Comparison of ENCODE assay signal across 23 cellular contexts in genomic region chr6:153804755-153805330, GRCh38.
DNase-seq lines count a peak whose midpoint lies in the region; ATAC-seq, FAIRE-seq and TF ChIP-seq lines count a peak whose summit lies in the region.
"Had no signal": no experiment of that assay in that cellular context is flagged by ENCODE, and none has a peak within 500 bp of the region (broad histone marks: within the 10 kb centered on the region; RNA-seq: fewer than 3 reads in every experiment).

No MANE protein-coding gene starts in this region.

- H3K27me3 Mint-ChIP-seq in progenitor cell of endocrine pancreas: no peaks in the 10 kb centered on the region

- no peak for DNase-seq in HepG2 (ENCODE audit: low spot score)
- DNase-seq in right lobe of liver: no peak
- peak; percentile 97 for DNase-seq in NCI-H1105 treated with DMSO at 0.1 percent for 48 hours (lab: John Stamatoyannopoulos, UW)
- DNase-seq in NCI-H510A treated with DMSO at 0.1 percent for 48 hours (lab: John Stamatoyannopoulos, UW): peak; percentile 31
- peak; percentile 27 to 29 for DNase-seq in thyroid gland
- no peak for DNase-seq in HuH-7 (ENCODE audit: low spot score)
- DNase-seq in progenitor cell of endocrine pancreas (ENCODE audit: low spot score, unreplicated experiment): no peak
- DNase-seq: AML-193; CD4-positive, alpha-beta T cell; DND-41; NCI-H187; NCI-H2081 treated with DMSO at 0.1 percent for 48 hours; NCI-H446 treated with DMSO at 0.1 percent for 48 hours; NCI-H774; PC-9; SJCRH30; T-helper 2 cell had no signal

- H3K9ac ChIP-seq in HepG2 (ENCODE audit: insufficient read depth, low read depth, low read length): no peak overlapping the region
- H3K9ac ChIP-seq: BLaER1 treated with 17β-estradiol and CSF1 and Interleukin-3, amounts not matched to agents 10 nM and 100 nM had no signal

- in situ Hi-C loops in HepG2 (cut with HindIII; ENCODE audit: extremely low pct_ligation_motif_present, low pct_unique_long_range_greater_than_20kb): no loop called here

- intact Hi-C loops in HepG2 (cut with micrococcal nuclease; ENCODE audit: unreplicated experiment) (no loop called here), right lobe of liver (cut with DNase I) (no loop called here), thyroid gland (cut with DNase I) (no loop called here)

- no peak for TF ChIP-seq POLR2A in HepG2 (IDR thresholded peaks at IDR 0.05; ENCODE audit: insufficient read depth in 1 of 2, low read depth in 2 of 2, low read length in 2 of 2)
- no peak for TF ChIP-seq POLR2A in right lobe of liver (IDR thresholded peaks at IDR 0.05)
- no peak for TF ChIP-seq POLR2A in thyroid gland (IDR thresholded peaks at IDR 0.05)

- TF ChIP-seq EP300 in HepG2 (IDR thresholded peaks at IDR 0.05; ENCODE audit: low read depth in 2 of 2, low read length in 2 of 2) (no peak), HepG2 (CRISPR knock-in tag; IDR thresholded peaks at IDR 0.05; ENCODE audit: borderline replicate concordance) (no peak)

- H3K79me2 ChIP-seq in HepG2 (ENCODE audit: insufficient read depth, low read length): no peaks in the 10 kb centered on the region

- H3K4me1 ChIP-seq in HepG2 (ENCODE audit: insufficient read depth, low read length) (no peaks in the 10 kb centered on the region), right lobe of liver (no peaks in the 10 kb centered on the region), thyroid gland (no peaks in the 10 kb centered on the region)
- H3K4me1 ChIP-seq: BLaER1 treated with 17β-estradiol and CSF1 and Interleukin-3, amounts not matched to agents 10 nM and 100 nM; SJCRH30 had no signal

- no peak overlapping the region for H3K27ac ChIP-seq in HepG2 (ENCODE audit: extremely low read length, insufficient read depth, low read length)
- H3K27ac ChIP-seq in right lobe of liver: no peak overlapping the region
- no peak overlapping the region for H3K27ac ChIP-seq in thyroid gland
- H3K27ac ChIP-seq: BLaER1 treated with 17β-estradiol and CSF1 and Interleukin-3, amounts not matched to agents 10 nM and 100 nM; PC-9; SJCRH30 had no signal

- no peak overlapping the region for H3K27ac Mint-ChIP-seq in progenitor cell of endocrine pancreas
- H3K27ac Mint-ChIP-seq: CD4-positive, alpha-beta T cell had no signal

- WGBS in HepG2 (ENCODE audit: low lambda C conversion rate): 6% methylated on average over 5 of the region's 5 CpGs
- 27% methylated on average over 5 of the region's 5 CpGs for WGBS in right lobe of liver (ENCODE audit: insufficient coverage, low coverage, low lambda C conversion rate, missing lambda C conversion rate)
- 26 to 49% methylated on average over 5 of the region's 5 CpGs for WGBS in thyroid gland, 2 donors

- POLR2A ChIA-PET in HepG2 (lab: Yijun Ruan, JAX): no interaction called here

- peaks cover 7% of the 10 kb centered on the region for H3K4me1 Mint-ChIP-seq in progenitor cell of endocrine pancreas (ENCODE audit: low read depth)

- H3K4me3 ChIP-seq in HepG2 (replicated peaks in 1 of 3; ENCODE audit: insufficient read depth in 1 of 3, low read depth in 2 of 3, low read length in 3 of 3) (no peak overlapping the region), right lobe of liver (no peak overlapping the region), thyroid gland (replicated peaks in 1 of 3) (no peak overlapping the region)
- H3K4me3 ChIP-seq: BLaER1 treated with 17β-estradiol and CSF1 and Interleukin-3, amounts not matched to agents 10 nM and 100 nM; PC-9; SJCRH30 had no signal

- no peak overlapping the region for H3K4me3 Mint-ChIP-seq in progenitor cell of endocrine pancreas (ENCODE audit: low read depth)
- H3K4me3 Mint-ChIP-seq: CD4-positive, alpha-beta T cell had no signal

- H4K20me1 ChIP-seq in HepG2 (ENCODE audit: insufficient read depth, low read length): no peaks in the 10 kb centered on the region
- H4K20me1 ChIP-seq: BLaER1 treated with 17β-estradiol and CSF1 and Interleukin-3, amounts not matched to agents 10 nM and 100 nM had no signal

- H3K4me2 ChIP-seq in HepG2 (ENCODE audit: low read depth, low read length): no peak overlapping the region
- H3K4me2 ChIP-seq: BLaER1 treated with 17β-estradiol and CSF1 and Interleukin-3, amounts not matched to agents 10 nM and 100 nM; PC-9 had no signal

- H3K36me3 Mint-ChIP-seq in progenitor cell of endocrine pancreas (ENCODE audit: insufficient read depth): no peaks in the 10 kb centered on the region

- no peak for TF ChIP-seq RAD21 in HepG2 (CRISPR knock-in tag; IDR thresholded peaks at IDR 0.05)

- TF ChIP-seq CTCF in HepG2 (CRISPR knock-in tag; IDR thresholded peaks at IDR 0.05) (no peak), right lobe of liver (IDR thresholded peaks at IDR 0.05) (no peak), thyroid gland (IDR thresholded peaks at IDR 0.05) (no peak), progenitor cell of endocrine pancreas (IDR thresholded peaks at IDR 0.05; ENCODE audit: unreplicated experiment) (no peak)

- no TSS peak for BruUV-seq in HepG2 (replicated peaks; lab: Mats Ljungman, UMichigan)

- FAIRE-seq in HepG2 (lab: Jason Lieb, UNC): no peak
- FAIRE-seq: A204.1, GM12892 had no signal

- no peaks in the 10 kb centered on the region for H3K36me3 ChIP-seq in HepG2 (replicated peaks in 1 of 2; ENCODE audit: control insufficient read depth in 1 of 2, insufficient read depth in 2 of 2, low read length in 2 of 2)
- H3K36me3 ChIP-seq in right lobe of liver: no peaks in the 10 kb centered on the region
- no peaks in the 10 kb centered on the region for H3K36me3 ChIP-seq in thyroid gland
- H3K36me3 ChIP-seq: BLaER1 treated with 17β-estradiol and CSF1 and Interleukin-3, amounts not matched to agents 10 nM and 100 nM; SJCRH30 had no signal

- H3K9me3 Mint-ChIP-seq in progenitor cell of endocrine pancreas (ENCODE audit: low read depth): no peaks in the 10 kb centered on the region
- H3K9me3 Mint-ChIP-seq: CD4-positive, alpha-beta T cell had no signal

- H3K9me3 ChIP-seq in HepG2 (ENCODE audit: low read length): no peaks in the 10 kb centered on the region
- no peaks in the 10 kb centered on the region for H3K9me3 ChIP-seq in right lobe of liver
- H3K9me3 ChIP-seq in thyroid gland: no peaks in the 10 kb centered on the region
- H3K9me3 ChIP-seq: BLaER1 treated with 17β-estradiol and CSF1 and Interleukin-3, amounts not matched to agents 10 nM and 100 nM; SJCRH30 had no signal

- H3K27me3 ChIP-seq in HepG2 (ENCODE audit: control insufficient read depth in 1 of 2, insufficient read depth in 2 of 2, low read length in 2 of 2) (no peaks in the 10 kb centered on the region), right lobe of liver (no peaks in the 10 kb centered on the region), thyroid gland (no peaks in the 10 kb centered on the region)
- H3K27me3 ChIP-seq: BLaER1 treated with 17β-estradiol and CSF1 and Interleukin-3, amounts not matched to agents 10 nM and 100 nM; SJCRH30 had no signal

- peak; percentile 75 for ATAC-seq in HepG2
- no peak for ATAC-seq in right lobe of liver
- no peak for ATAC-seq in GM19463 (IDR thresholded peaks at IDR 0.05; ENCODE audit: unreplicated experiment)
- ATAC-seq: Right ventricle myocardium inferior, SK-N-SH treated with all-trans-retinoic acid at 6 μM for 48 hours had no signal

- CTCF ChIA-PET in HepG2 (lab: Yijun Ruan, JAX; ENCODE audit: low intra/inter-chr PET ratio, low total read pairs): no interaction called here

- H2AFZ ChIP-seq in HepG2 (ENCODE audit: low read length): no peak overlapping the region
- H2AFZ ChIP-seq: PC-9 had no signal

TF ChIP-seq in HepG2, 621 proteins besides CTCF, POLR2A, EP300 and RAD21 (continues in another document):
- TF ChIP-seq JDP2 (CRISPR knock-in tag; IDR thresholded peaks at IDR 0.05; ENCODE audit: borderline replicate concordance): no peak
- TF ChIP-seq HOXA5 (CRISPR knock-in tag; IDR thresholded peaks at IDR 0.05): no peak
- TF ChIP-seq, protein P1, sequence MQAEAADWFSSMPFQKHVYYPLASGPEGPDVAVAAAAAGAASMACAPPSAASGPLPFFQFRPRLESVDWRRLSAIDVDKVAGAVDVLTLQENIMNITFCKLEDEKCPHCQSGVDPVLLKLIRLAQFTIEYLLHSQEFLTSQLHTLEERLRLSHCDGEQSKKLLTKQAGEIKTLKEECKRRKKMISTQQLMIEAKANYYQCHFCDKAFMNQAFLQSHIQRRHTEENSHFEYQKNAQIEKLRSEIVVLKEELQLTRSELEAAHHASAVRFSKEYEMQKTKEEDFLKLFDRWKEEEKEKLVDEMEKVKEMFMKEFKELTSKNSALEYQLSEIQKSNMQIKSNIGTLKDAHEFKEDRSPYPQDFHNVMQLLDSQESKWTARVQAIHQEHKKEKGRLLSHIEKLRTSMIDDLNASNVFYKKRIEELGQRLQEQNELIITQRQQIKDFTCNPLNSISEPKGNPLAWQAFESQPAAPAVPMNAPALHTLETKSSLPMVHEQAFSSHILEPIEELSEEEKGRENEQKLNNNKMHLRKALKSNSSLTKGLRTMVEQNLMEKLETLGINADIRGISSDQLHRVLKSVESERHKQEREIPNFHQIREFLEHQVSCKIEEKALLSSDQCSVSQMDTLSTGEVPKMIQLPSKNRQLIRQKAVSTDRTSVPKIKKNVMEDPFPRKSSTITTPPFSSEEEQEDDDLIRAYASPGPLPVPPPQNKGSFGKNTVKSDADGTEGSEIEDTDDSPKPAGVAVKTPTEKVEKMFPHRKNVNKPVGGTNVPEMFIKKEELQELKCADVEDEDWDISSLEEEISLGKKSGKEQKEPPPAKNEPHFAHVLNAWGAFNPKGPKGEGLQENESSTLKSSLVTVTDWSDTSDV (CRISPR knock-in tag; IDR thresholded peaks at IDR 0.05): no peak
- no peak for TF ChIP-seq MEF2D (CRISPR knock-in tag; IDR thresholded peaks at IDR 0.05)
- no peak for TF ChIP-seq FOSL2 (CRISPR knock-in tag; IDR thresholded peaks at IDR 0.05)
- TF ChIP-seq ZNF3 (CRISPR knock-in tag; IDR thresholded peaks at IDR 0.05): no peak
- no peak for TF ChIP-seq HNF1B (CRISPR knock-in tag; IDR thresholded peaks at IDR 0.05)
- TF ChIP-seq ZNF562 (CRISPR knock-in tag; IDR thresholded peaks at IDR 0.05; ENCODE audit: borderline replicate concordance): no peak
- no peak for TF ChIP-seq THAP11 (CRISPR knock-in tag; IDR thresholded peaks at IDR 0.05)
- no peak for TF ChIP-seq HHEX (CRISPR knock-in tag; IDR thresholded peaks at IDR 0.05)
- TF ChIP-seq ZC3H4 (CRISPR knock-in tag; IDR thresholded peaks at IDR 0.05; ENCODE audit: borderline replicate concordance): no peak
- no peak for TF ChIP-seq NR2F6 (IDR thresholded peaks at IDR 0.05)
- no peak for TF ChIP-seq NR2F6 (CRISPR knock-in tag; IDR thresholded peaks at IDR 0.05)

Comparison
In these comparisons a context has a peak if more than half of its experiments do, and no peak if none do; other contexts are left out.
1. DNase-seq: peak in NCI-H1105 treated with DMSO at 0.1 percent for 48 hours (single experiment), NCI-H510A treated with DMSO at 0.1 percent for 48 hours (single experiment) and thyroid gland (2 of 2); none in HepG2 (single experiment), right lobe of liver (0 of 3), HuH-7 (single experiment) and progenitor cell of endocrine pancreas (single experiment).